In the genomic region with DNA sequence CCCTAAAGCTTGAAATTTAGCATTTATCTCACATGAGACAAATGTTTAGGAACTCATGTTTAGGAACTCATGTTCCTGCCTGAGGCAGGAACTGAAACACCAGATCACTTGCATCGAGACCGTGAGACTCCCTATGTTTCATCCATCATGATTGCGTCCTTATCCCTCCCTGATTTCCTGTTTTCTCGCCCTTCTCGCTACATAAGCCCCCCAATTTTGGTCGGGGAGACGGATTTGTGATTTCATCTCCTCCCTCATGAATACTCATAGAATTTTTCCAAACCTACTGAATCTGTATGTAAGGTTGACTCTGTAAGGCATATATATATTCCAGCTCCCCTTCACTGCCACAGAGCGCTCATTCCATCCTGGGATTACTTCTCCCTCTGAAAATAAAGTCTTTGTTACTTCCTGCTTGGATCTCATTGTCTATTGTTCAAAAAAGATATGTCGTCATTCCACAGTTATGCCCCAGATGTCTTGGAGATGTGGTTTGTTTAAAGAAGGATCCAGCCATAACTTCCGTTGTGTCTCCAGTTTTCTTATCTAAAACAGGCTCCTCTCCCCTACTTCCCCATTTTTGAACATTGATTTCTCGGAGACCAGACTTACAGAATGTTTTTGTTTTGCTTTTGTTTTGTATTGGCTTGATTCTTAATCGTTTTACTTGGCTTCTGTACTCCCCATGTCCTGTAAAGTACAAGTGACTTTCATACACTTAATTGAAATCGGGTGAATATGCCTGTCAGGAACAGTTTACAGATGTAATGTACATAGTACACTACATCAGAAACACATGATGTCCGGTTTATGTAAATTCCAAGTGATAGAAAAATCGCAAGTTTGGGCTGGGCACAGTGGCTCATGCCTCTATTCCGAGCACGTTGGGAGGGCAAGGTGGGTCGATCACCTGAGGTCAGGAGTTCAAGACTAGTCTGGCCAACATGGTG, we compare ENCODE assay signal across 8 cellular contexts.
DNase-seq lines count a peak whose midpoint lies in the region; ATAC-seq, FAIRE-seq and TF ChIP-seq lines count a peak whose summit lies in the region.

No MANE protein-coding gene starts in this region.

- no peaks in the 10 kb centered on the region for H3K79me2 ChIP-seq in keratinocyte (ENCODE audit: control insufficient read depth, insufficient read depth, low read length)

- intact Hi-C loops in testis (cut with DNase I; ENCODE audit: low total_unique reads): no loop called here

- FAIRE-seq in A549 (lab: Jason Lieb, UNC) (no peak), keratinocyte (lab: Jason Lieb, UNC) (peak; percentile 20)

- peak; percentile 55 to 64 for ATAC-seq in A549
- ATAC-seq in GM18867 (IDR thresholded peaks at IDR 0.05; ENCODE audit: unreplicated experiment): peak; percentile 4

- DNase-seq in A549 (ENCODE audit: low read depth in 1 of 2, low spot score in 1 of 2) (peak; percentile 62 to 84), NCI-H226 (peak; percentile 76), brain microvascular endothelial cell (peak; percentile 78), keratinocyte (ENCODE audit: low read depth, low spot score) (no peak), testis (no peak), activated gamma-delta T cell treated with Interleukin-2 at 50 U/mL for 16 hours (no peak), ecto neural progenitor cell (ENCODE audit: low spot score) (no peak)

- peak overlapping the region; percentile 76 for H3K4me2 ChIP-seq in A549
- H3K4me2 ChIP-seq in keratinocyte (ENCODE audit: control insufficient read depth, extremely low read depth, insufficient read depth, low read depth, low read length): peak overlapping the region; percentile 84

- H3K9ac ChIP-seq in keratinocyte (ENCODE audit: control insufficient read depth, extremely low read depth, insufficient read depth, low read length): peak overlapping the region; percentile 92

- TF ChIP-seq RAD21 in A549 (conservative IDR thresholded peaks at IDR 0.05 in 1 of 2, IDR thresholded peaks at IDR 0.05 in 1 of 2): no peak

- in situ Hi-C loops in brain microvascular endothelial cell (cut with HindIII; ENCODE audit: low pct_ligation_motif_present, low sequenced_read_pairs): no loop called here

- WGBS in A549 (ENCODE audit: missing lambda C conversion rate): 2% methylated on average over 18 of the region's 18 CpGs
- 4 to 6% methylated on average over 18 of the region's 18 CpGs for WGBS in testis, 2 donors

- no peaks in the 10 kb centered on the region for H4K20me1 ChIP-seq in keratinocyte (ENCODE audit: control insufficient read depth, extremely low read depth, insufficient read depth, low read length)

- no peaks in the 10 kb centered on the region for H3K27me3 ChIP-seq in brain microvascular endothelial cell (replicated peaks)
- H3K27me3 ChIP-seq in keratinocyte (ENCODE audit: control insufficient read depth, extremely low read depth, insufficient read depth, low read length): no peaks in the 10 kb centered on the region
- no peaks in the 10 kb centered on the region for H3K27me3 ChIP-seq in testis

- no peak for TF ChIP-seq EP300 in A549 (IDR thresholded peaks at IDR 0.05)

- H3K4me1 ChIP-seq in A549: peaks cover 14% of the 10 kb centered on the region; the same call in 2 of the 3 replicates
- peaks cover 8% of the 10 kb centered on the region for H3K4me1 ChIP-seq in keratinocyte (ENCODE audit: control insufficient read depth, extremely low read depth, insufficient read depth, low read length)
- no peaks in the 10 kb centered on the region for H3K4me1 ChIP-seq in testis

- H3K9me1 ChIP-seq in keratinocyte (ENCODE audit: control insufficient read depth, extremely low read depth, insufficient read depth, low read length): no peaks in the 10 kb centered on the region

- no peak for TF ChIP-seq CTCF in A549 (IDR thresholded peaks at IDR 0.05)
- TF ChIP-seq CTCF in brain microvascular endothelial cell (IDR thresholded peaks at IDR 0.05; ENCODE audit: low read depth, low read length, missing control alignments): no peak
- TF ChIP-seq CTCF in keratinocyte (optimal IDR thresholded peaks at IDR 0.05 in 1 of 3, IDR thresholded peaks at IDR 0.05 in 1 of 3, conservative IDR thresholded peaks at IDR 0.05 in 1 of 3; ENCODE audit: extremely low read depth in 1 of 3, insufficient read depth in 2 of 3, low read length in 3 of 3): no peak
- no peak for TF ChIP-seq CTCF in testis (IDR thresholded peaks at IDR 0.05)

- POLR2A ChIA-PET in A549 (lab: Yijun Ruan, JAX): interaction anchor here (0.6 to 2.6 kb wide), 13 partner anchors 17 to 1601 kb away, joined by 3 to 24 read pairs (median 5); a partner anchor contains a TSS

- H3K9me3 ChIP-seq in A549 (no peaks in the 10 kb centered on the region), keratinocyte (ENCODE audit: control insufficient read depth, low read depth, low read length) (no peaks in the 10 kb centered on the region), testis (no peaks in the 10 kb centered on the region)

- dilution Hi-C loops in keratinocyte (cut with MboI; ENCODE audit: extremely low pct_ligation_motif_present, low sequenced_read_pairs): no loop called here

- CTCF ChIA-PET in A549 (lab: Yijun Ruan, JAX): no interaction called here

- H3K36me3 ChIP-seq in brain microvascular endothelial cell (replicated peaks) (no peaks in the 10 kb centered on the region), keratinocyte (ENCODE audit: control insufficient read depth in 2 of 2, extremely low read depth in 1 of 2, insufficient read depth in 2 of 2, low read length in 2 of 2) (no peaks in the 10 kb centered on the region), testis (ENCODE audit: low read depth, missing control alignments) (no peaks in the 10 kb centered on the region)

- no peak overlapping the region for H2AFZ ChIP-seq in keratinocyte (ENCODE audit: control insufficient read depth, low read length)

- TF ChIP-seq POLR2A in A549 (IDR thresholded peaks at IDR 0.05; ENCODE audit: low read length) (no peak), testis (IDR thresholded peaks at IDR 0.05) (no peak)

- H3K4me3 ChIP-seq in A549 (peak overlapping the region; percentile 81), brain microvascular endothelial cell (ENCODE audit: low read depth, low read length) (peak overlapping the region; percentile 95), keratinocyte (ENCODE audit: control insufficient read depth in 2 of 3, extremely low read depth in 1 of 3, insufficient read depth in 2 of 3, low read depth in 1 of 3, low read length in 3 of 3) (peak overlapping the region; percentile 49 to 82 (median 81)), testis (peak overlapping the region; percentile 67 to 69)

- H3K27ac ChIP-seq in A549 (peak overlapping the region; percentile 88 to 97), brain microvascular endothelial cell (peak overlapping the region; percentile 97), keratinocyte (ENCODE audit: control insufficient read depth, insufficient read depth, low read length) (peak overlapping the region; percentile 91), testis (peak overlapping the region; percentile 84 to 90)

TF ChIP-seq in A549, 52 proteins besides CTCF, POLR2A, EP300 and RAD21 (continues in another document):
- TF ChIP-seq ZFP36 (IDR thresholded peaks at IDR 0.05; ENCODE audit: borderline replicate concordance, partially characterized antibody) (no peak), HOXB5 (CRISPR knock-in tag; IDR thresholded peaks at IDR 0.05) (no peak), FOSB (CRISPR knock-in tag; IDR thresholded peaks at IDR 0.05) (no peak), CHD2 (IDR thresholded peaks at IDR 0.05; ENCODE audit: low read length, partially characterized antibody) (no peak), SREBF2 (IDR thresholded peaks at IDR 0.05) (no peak), CBX8 (IDR thresholded peaks at IDR 0.05) (no peak), PHF8 (IDR thresholded peaks at IDR 0.05; ENCODE audit: borderline replicate concordance, low read depth) (no peak)
- TF ChIP-seq, protein P1, sequence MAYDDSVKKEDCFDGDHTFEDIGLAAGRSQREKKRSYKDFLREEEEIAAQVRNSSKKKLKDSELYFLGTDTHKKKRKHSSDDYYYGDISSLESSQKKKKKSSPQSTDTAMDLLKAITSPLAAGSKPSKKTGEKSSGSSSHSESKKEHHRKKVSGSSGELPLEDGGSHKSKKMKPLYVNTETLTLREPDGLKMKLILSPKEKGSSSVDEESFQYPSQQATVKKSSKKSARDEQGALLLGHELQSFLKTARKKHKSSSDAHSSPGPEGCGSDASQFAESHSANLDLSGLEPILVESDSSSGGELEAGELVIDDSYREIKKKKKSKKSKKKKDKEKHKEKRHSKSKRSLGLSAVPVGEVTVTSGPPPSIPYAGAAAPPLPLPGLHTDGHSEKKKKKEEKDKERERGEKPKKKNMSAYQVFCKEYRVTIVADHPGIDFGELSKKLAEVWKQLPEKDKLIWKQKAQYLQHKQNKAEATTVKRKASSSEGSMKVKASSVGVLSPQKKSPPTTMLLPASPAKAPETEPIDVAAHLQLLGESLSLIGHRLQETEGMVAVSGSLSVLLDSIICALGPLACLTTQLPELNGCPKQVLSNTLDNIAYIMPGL (CRISPR knock-in tag; IDR thresholded peaks at IDR 0.05; ENCODE audit: borderline replicate concordance): no peak
- TF ChIP-seq, protein P2, sequence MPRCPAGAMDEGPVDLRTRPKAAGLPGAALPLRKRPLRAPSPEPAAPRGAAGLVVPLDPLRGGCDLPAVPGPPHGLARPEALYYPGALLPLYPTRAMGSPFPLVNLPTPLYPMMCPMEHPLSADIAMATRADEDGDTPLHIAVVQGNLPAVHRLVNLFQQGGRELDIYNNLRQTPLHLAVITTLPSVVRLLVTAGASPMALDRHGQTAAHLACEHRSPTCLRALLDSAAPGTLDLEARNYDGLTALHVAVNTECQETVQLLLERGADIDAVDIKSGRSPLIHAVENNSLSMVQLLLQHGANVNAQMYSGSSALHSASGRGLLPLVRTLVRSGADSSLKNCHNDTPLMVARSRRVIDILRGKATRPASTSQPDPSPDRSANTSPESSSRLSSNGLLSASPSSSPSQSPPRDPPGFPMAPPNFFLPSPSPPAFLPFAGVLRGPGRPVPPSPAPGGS (IDR thresholded peaks at IDR 0.05): no peak
- TF ChIP-seq, protein P3, sequence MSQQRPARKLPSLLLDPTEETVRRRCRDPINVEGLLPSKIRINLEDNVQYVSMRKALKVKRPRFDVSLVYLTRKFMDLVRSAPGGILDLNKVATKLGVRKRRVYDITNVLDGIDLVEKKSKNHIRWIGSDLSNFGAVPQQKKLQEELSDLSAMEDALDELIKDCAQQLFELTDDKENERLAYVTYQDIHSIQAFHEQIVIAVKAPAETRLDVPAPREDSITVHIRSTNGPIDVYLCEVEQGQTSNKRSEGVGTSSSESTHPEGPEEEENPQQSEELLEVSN (IDR thresholded peaks at IDR 0.05; ENCODE audit: borderline replicate concordance, low read depth): no peak

Comparison
In these comparisons a context has a peak if more than half of its experiments do, and no peak if none do; other contexts are left out.
1. DNase-seq: peak in A549 (2 of 2), NCI-H226 (single experiment) and brain microvascular endothelial cell (single experiment); none in keratinocyte (single experiment), testis (single experiment), activated gamma-delta T cell treated with Interleukin-2 at 50 U/mL for 16 hours (single experiment) and ecto neural progenitor cell (single experiment).
2. Peak in every context shown above with its lines, with median percentiles within 50 percentile points of each other: H3K27ac ChIP-seq and H3K4me3 ChIP-seq.